ENCODE assay signal across 7 cellular contexts in genomic region chr2:138536302-138536701, GRCh38. TPM values are rescaled to one million over a fixed set of nuclear protein-coding genes. Genes with fewer than 3 reads are reported as not detected.
DNase-seq lines count a peak whose midpoint lies in the region; ATAC-seq and TF ChIP-seq lines count a peak whose summit lies in the region.

No MANE protein-coding gene starts in this region.

- H3K4me3 ChIP-seq in vagina: no peak overlapping the region

- H3K36me3 ChIP-seq in vagina: no peaks in the 10 kb centered on the region

- DNase-seq in RPMI7951 (ENCODE audit: low read depth) (peak; percentile 90), renal cortical epithelial cell (ENCODE audit: low read depth) (peak; percentile 99), vagina (ENCODE audit: extremely low spot score in 2 of 2) (no peak), KBM-7 (no peak), AG08396 (ENCODE audit: low spot score) (no peak)

- H3K9me3 ChIP-seq in vagina: no peaks in the 10 kb centered on the region

- ATAC-seq in GM18870 (IDR thresholded peaks at IDR 0.05; ENCODE audit: unreplicated experiment) (peak; percentile 83), HG02852 (IDR thresholded peaks at IDR 0.05; ENCODE audit: unreplicated experiment) (peak; percentile 93)

- H3K27me3 ChIP-seq in vagina: no peaks in the 10 kb centered on the region

- no peak overlapping the region for H3K27ac ChIP-seq in vagina

- TF ChIP-seq CTCF in vagina (IDR thresholded peaks at IDR 0.05): no peak

- intact Hi-C loops in vagina (cut with DNase I): no loop called here

- no peak for TF ChIP-seq POLR2A in vagina (IDR thresholded peaks at IDR 0.05)

- H3K4me1 ChIP-seq in vagina: peaks cover 16% of the 10 kb centered on the region

- in situ Hi-C loops in KBM-7 (cut with MboI; ENCODE audit: low pct_unique_long_range_greater_than_20kb, low sequenced_read_pairs): no loop called here

RNA-seq across cellular contexts. Expression of gene SPOPL, which starts 34.7 kb away (rescaled TPM):
- 12.8 and 17.5 TPM in 2 replicates for total RNA-seq in RPMI7951 (2014; rRNA removed; shearing (Covaris generic))
- total RNA-seq in renal cortical epithelial cell (15.6 and 20.9 TPM in 2 replicates), vagina (20.1 TPM)

Comparison
In these comparisons a context has a peak if more than half of its experiments do, and no peak if none do; other contexts are left out.
1. DNase-seq: peak in RPMI7951 (single experiment) and renal cortical epithelial cell (single experiment); none in vagina (0 of 2), KBM-7 (single experiment) and AG08396 (single experiment).